11 cellular contexts compared by ENCODE assay signal in genomic region chr6:44057931-44058616, GRCh38.
DNase-seq lines count a peak whose midpoint lies in the region; ATAC-seq and TF ChIP-seq lines count a peak whose summit lies in the region.
"Had no signal": no experiment of that assay in that cellular context is flagged by ENCODE, and none has a peak within 500 bp of the region (broad histone marks: within the 10 kb centered on the region; RNA-seq: fewer than 3 reads in every experiment).

No MANE protein-coding gene starts in this region.

- CTCF ChIA-PET in MCF 10A (lab: Yijun Ruan, JAX), result interaction anchor here (0.6 to 2.7 kb wide), 11 partner anchors 9 to 1269 kb away, joined by 3 to 24 read pairs (median 4); no protein-coding TSS in a partner anchor

- peaks cover 67% of the 10 kb centered on the region for H3K4me1 Mint-ChIP-seq in MCF 10A (ENCODE audit: insufficient read depth, unreplicated experiment)

- POLR2A ChIA-PET in MCF 10A (lab: Yijun Ruan, JAX), result interaction anchor here (0.7 to 3.2 kb wide), 12 partner anchors 8 to 454 kb away, joined by 3 to 20 read pairs (median 7); partner anchors contain the start of gene VEGFA

- DNase-seq in MCF 10A (ENCODE audit: unreplicated experiment) (no peak), EL (no peak), SHP77 (lab: John Stamatoyannopoulos, UW) (no peak), OCI-M2 (lab: John Stamatoyannopoulos, UW; ENCODE audit: unreplicated experiment) (no peak), globus pallidus (ENCODE audit: low spot score) (no peak)
- DNase-seq: amniotic stem cell, H7 had no signal

- TF ChIP-seq CTCF in MCF 10A (IDR thresholded peaks at IDR 0.05; ENCODE audit: unreplicated experiment) (no peak), liver (IDR thresholded peaks at IDR 0.05; ENCODE audit: low read depth, low read length, missing input control) (no peak)

- no peak for TF ChIP-seq RAD21 in liver (IDR thresholded peaks at IDR 0.05)

- no peaks in the 10 kb centered on the region for H3K9me3 ChIP-seq in liver (ENCODE audit: control insufficient read depth in 4 of 4, low read length in 3 of 4)
- H3K9me3 ChIP-seq in subcutaneous abdominal adipose tissue (ENCODE audit: control insufficient read depth in 5 of 5, low read length in 5 of 5), result no peaks in the 10 kb centered on the region

- no peaks in the 10 kb centered on the region for H3K27me3 Mint-ChIP-seq in MCF 10A (ENCODE audit: insufficient read depth, unreplicated experiment)
- H3K27me3 Mint-ChIP-seq: activated CD4-positive, alpha-beta memory T cell treated with anti-CD3 and anti-CD28 coated beads, Interleukin-2, amount 10 ng/mL, durations not matched to agents 7 days and 5 days had no signal

- H3K27ac Mint-ChIP-seq in MCF 10A (ENCODE audit: low read depth, unreplicated experiment), result peak overlapping the region; percentile 93
- H3K27ac Mint-ChIP-seq: activated CD4-positive, alpha-beta memory T cell treated with anti-CD3 and anti-CD28 coated beads, Interleukin-2, amount 10 ng/mL, durations not matched to agents 7 days and 5 days had no signal

- ATAC-seq in HG02970 (IDR thresholded peaks at IDR 0.05; ENCODE audit: low FRiP score, unreplicated experiment), result peak; percentile 4

- no peak overlapping the region for H3K4me3 Mint-ChIP-seq in MCF 10A (ENCODE audit: unreplicated experiment)
- H3K4me3 Mint-ChIP-seq: activated CD4-positive, alpha-beta memory T cell treated with anti-CD3 and anti-CD28 coated beads, Interleukin-2, amount 10 ng/mL, durations not matched to agents 7 days and 5 days had no signal

- H3K36me3 ChIP-seq in liver (ENCODE audit: control insufficient read depth in 4 of 4, insufficient read depth in 3 of 4, low read depth in 1 of 4, low read length in 3 of 4), result no peaks in the 10 kb centered on the region
- H3K36me3 ChIP-seq in subcutaneous abdominal adipose tissue (ENCODE audit: control insufficient read depth in 5 of 5, insufficient read depth in 5 of 5, low read length in 5 of 5), result no peaks in the 10 kb centered on the region

- peaks cover 0 to 1% (median 0%) of the 10 kb centered on the region in 4 donors for H3K4me1 ChIP-seq in liver (ENCODE audit: control insufficient read depth in 4 of 4, insufficient read depth in 4 of 4, low read length in 3 of 4)
- H3K4me1 ChIP-seq in subcutaneous abdominal adipose tissue (ENCODE audit: control insufficient read depth in 5 of 5, insufficient read depth in 5 of 5, low read length in 5 of 5), result peaks cover 8 to 49% (median 26%) of the 10 kb centered on the region in 5 donors

- no peak overlapping the region for H3K4me3 ChIP-seq in liver (ENCODE audit: low read depth in 1 of 3, low read length in 3 of 3)
- H3K4me3 ChIP-seq in subcutaneous abdominal adipose tissue (ENCODE audit: low read depth in 1 of 5, low read length in 5 of 5), result no peak overlapping the region

- BruUV-seq in MCF 10A (replicated peaks; lab: Mats Ljungman, UMichigan), result TSS peak; percentile 80

- H3K9me3 Mint-ChIP-seq in MCF 10A (ENCODE audit: unreplicated experiment), result no peaks in the 10 kb centered on the region
- H3K9me3 Mint-ChIP-seq: activated CD4-positive, alpha-beta memory T cell treated with anti-CD3 and anti-CD28 coated beads, Interleukin-2, amount 10 ng/mL, durations not matched to agents 7 days and 5 days had no signal

- intact Hi-C loops in MCF 10A (cut with micrococcal nuclease), result loop anchor here (1.0 kb wide), 1 partner anchor 46 kb away; no protein-coding TSS in a partner anchor

- no peaks in the 10 kb centered on the region for H3K36me3 Mint-ChIP-seq in MCF 10A (ENCODE audit: insufficient read depth, unreplicated experiment)

- H3K9ac ChIP-seq in liver (ENCODE audit: low read depth in 1 of 2, low read length in 2 of 2) (no peak overlapping the region), subcutaneous abdominal adipose tissue (ENCODE audit: low read length in 5 of 5) (no peak overlapping the region)

- peak overlapping the region; percentile 70 to 79 for H3K27ac ChIP-seq in liver (ENCODE audit: low read depth in 1 of 2, low read length in 2 of 2)
- peak overlapping the region; percentile 4 for H3K27ac ChIP-seq in subcutaneous abdominal adipose tissue (ENCODE audit: low read depth, low read length)

- H3K27me3 ChIP-seq in liver (ENCODE audit: control insufficient read depth in 4 of 4, insufficient read depth in 4 of 4, low read length in 3 of 4), result no peaks in the 10 kb centered on the region
- H3K27me3 ChIP-seq in subcutaneous abdominal adipose tissue (ENCODE audit: control insufficient read depth in 5 of 5, insufficient read depth in 4 of 5, low read length in 5 of 5), result no peaks in the 10 kb centered on the region

- whole genome bisulfite sequencing in liver, result 83% methylated on average over 10 of the region's 10 CpGs

TF ChIP-seq in liver, 16 proteins besides CTCF, POLR2A, EP300 and RAD21:
- TF ChIP-seq FOXA2 (IDR thresholded peaks at IDR 0.05) (no peak), RXRA (IDR thresholded peaks at IDR 0.05) (peak in 1 of 2 donors; percentile 67), NR2F2 (IDR thresholded peaks at IDR 0.05) (peak; percentile 61), REST (IDR thresholded peaks at IDR 0.05) (no peak), FOXA1 (IDR thresholded peaks at IDR 0.05) (no peak)
